Comparison of ENCODE assay signal across 19 cellular contexts in the genomic region with DNA sequence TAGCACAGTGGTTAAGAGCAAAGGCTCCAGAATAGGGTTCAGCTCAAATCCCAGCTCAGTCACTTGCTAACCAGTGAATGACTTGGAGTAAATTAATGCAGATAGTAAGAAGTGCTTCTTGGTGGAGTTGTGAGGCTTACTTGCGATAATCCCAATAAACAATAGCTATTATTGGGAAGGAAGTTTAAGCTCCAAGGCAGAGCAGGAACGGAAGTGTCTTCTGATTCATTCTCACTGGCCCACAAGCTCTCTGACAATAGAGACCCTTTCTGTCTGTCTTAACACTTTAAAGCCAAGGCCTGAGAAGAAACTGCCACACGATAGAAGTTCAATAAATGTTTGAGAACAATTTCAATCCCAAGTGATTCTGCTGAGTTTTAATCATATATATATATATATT.
DNase-seq lines count a peak whose midpoint lies in the region; ATAC-seq, FAIRE-seq and TF ChIP-seq lines count a peak whose summit lies in the region.
"Had no signal": no experiment of that assay in that cellular context is flagged by ENCODE, and none has a peak within 500 bp of the region (broad histone marks: within the 10 kb centered on the region; RNA-seq: fewer than 3 reads in every experiment).

No MANE protein-coding gene starts in this region.

- H3K4me1 Mint-ChIP-seq in progenitor cell of endocrine pancreas (ENCODE audit: low read depth) = peaks cover 57% of the 10 kb centered on the region
- H3K4me1 Mint-ChIP-seq: CD4-positive, alpha-beta memory T cell had no signal

- H3K36me3 ChIP-seq in endothelial cell of umbilical vein (ENCODE audit: control insufficient read depth in 2 of 2, extremely low read depth in 1 of 2, insufficient read depth in 2 of 2, low read length in 2 of 2) = no peaks in the 10 kb centered on the region
- no peaks in the 10 kb centered on the region for H3K36me3 ChIP-seq in pancreas
- H3K36me3 ChIP-seq: BE2C had no signal

- no peak for TF ChIP-seq CTCF in A549 (IDR thresholded peaks at IDR 0.05)
- no peak for TF ChIP-seq CTCF in endothelial cell of umbilical vein (IDR thresholded peaks at IDR 0.05; ENCODE audit: extremely low read depth in 1 of 2, insufficient read depth in 1 of 2, low read depth in 1 of 2, low read length in 2 of 2)
- no peak for TF ChIP-seq CTCF in progenitor cell of endocrine pancreas (IDR thresholded peaks at IDR 0.05; ENCODE audit: unreplicated experiment)
- no peak for TF ChIP-seq CTCF in pancreas (IDR thresholded peaks at IDR 0.05)

- POLR2A ChIA-PET in A549 (lab: Yijun Ruan, JAX) = no interaction called here
- POLR2A ChIA-PET in endothelial cell of umbilical vein (lab: Charles Lee) = interaction anchor here (0.7 kb wide), 2 partner anchors 9 to 13 kb away, joined by 3 to 5 read pairs; no protein-coding TSS in a partner anchor

- H3K9me1 ChIP-seq in endothelial cell of umbilical vein (replicated peaks; ENCODE audit: control insufficient read depth, extremely low read depth, insufficient read depth, low read length) = no peaks in the 10 kb centered on the region

- WGBS in A549 (ENCODE audit: missing lambda C conversion rate) = 85% methylated on average over 3 of the region's 3 CpGs
- WGBS in pancreas, 2 donors = 94 to 95% methylated on average over 3 of the region's 3 CpGs

- no peaks in the 10 kb centered on the region for H3K79me2 ChIP-seq in endothelial cell of umbilical vein (ENCODE audit: control insufficient read depth, insufficient read depth, low read length)

- no peaks in the 10 kb centered on the region for H3K36me3 Mint-ChIP-seq in progenitor cell of endocrine pancreas (ENCODE audit: insufficient read depth)
- H3K36me3 Mint-ChIP-seq: CD4-positive, alpha-beta memory T cell had no signal

- no peak for TF ChIP-seq EP300 in A549 (IDR thresholded peaks at IDR 0.05)

- ATAC-seq in A549 = no peak
- ATAC-seq in pancreas = no peak
- ATAC-seq: GM23338 had no signal

- no peak overlapping the region for H2AFZ ChIP-seq in endothelial cell of umbilical vein (ENCODE audit: low read depth, low read length)
- H2AFZ ChIP-seq: GM23338 had no signal

- peak overlapping the region; percentile 94 for H3K27ac Mint-ChIP-seq in progenitor cell of endocrine pancreas
- H3K27ac Mint-ChIP-seq: CD4-positive, alpha-beta memory T cell; GM23338 had no signal

- DNase-seq in A549 (ENCODE audit: low read depth in 1 of 2, low spot score in 1 of 2) (no peak), HT1080 (ENCODE audit: low read depth) (peak; percentile 39), endothelial cell of umbilical vein (ENCODE audit: low read depth, low spot score) (peak; percentile 55), progenitor cell of endocrine pancreas (ENCODE audit: low spot score, unreplicated experiment) (no peak), pancreas (no peak), NCI-H1105 treated with DMSO at 0.1 percent for 48 hours (lab: John Stamatoyannopoulos, UW) (no peak), hepatic stellate cell (ENCODE audit: low spot score) (no peak)
- DNase-seq: BE2C; CD4-positive, alpha-beta memory T cell; DMS153; DND-41; GDM1; H7 had no signal

- no peak overlapping the region for H3K9ac ChIP-seq in endothelial cell of umbilical vein (replicated peaks; ENCODE audit: extremely low read depth, insufficient read depth, low read length)

- H3K9me3 Mint-ChIP-seq in progenitor cell of endocrine pancreas (ENCODE audit: low read depth) = no peaks in the 10 kb centered on the region
- H3K9me3 Mint-ChIP-seq: GM23338 had no signal

- H3K27me3 Mint-ChIP-seq in progenitor cell of endocrine pancreas = no peaks in the 10 kb centered on the region

- H3K9me3 ChIP-seq in A549 (no peaks in the 10 kb centered on the region), endothelial cell of umbilical vein (replicated peaks; ENCODE audit: control insufficient read depth, insufficient read depth, low read length) (no peaks in the 10 kb centered on the region), pancreas (no peaks in the 10 kb centered on the region)
- H3K9me3 ChIP-seq: BE2C had no signal

- H3K4me2 ChIP-seq in A549 (no peak overlapping the region), endothelial cell of umbilical vein (ENCODE audit: insufficient read depth, low read length) (peak overlapping the region; percentile 16)
- H3K4me2 ChIP-seq: GM23338 had no signal

- no peak for TF ChIP-seq POLR2A in A549 (IDR thresholded peaks at IDR 0.05; ENCODE audit: low read length)
- TF ChIP-seq POLR2A in endothelial cell of umbilical vein (IDR thresholded peaks at IDR 0.05; ENCODE audit: low read depth, low read length) = no peak

- H3K27ac ChIP-seq in A549 (peak overlapping the region; percentile 69 to 81; a peak in 5 of 6 replicates), endothelial cell of umbilical vein (ENCODE audit: insufficient read depth, low read depth, low read length) (no peak overlapping the region), pancreas (no peak overlapping the region)
- H3K27ac ChIP-seq: C4-2B, HL-60 had no signal

- TF ChIP-seq RAD21 in A549 (conservative IDR thresholded peaks at IDR 0.05 in 1 of 2, IDR thresholded peaks at IDR 0.05 in 1 of 2) = no peak

- H3K27me3 ChIP-seq in endothelial cell of umbilical vein (ENCODE audit: control insufficient read depth in 2 of 2, insufficient read depth in 2 of 2, low read length in 2 of 2) = no peaks in the 10 kb centered on the region
- no peaks in the 10 kb centered on the region for H3K27me3 ChIP-seq in pancreas
- H3K27me3 ChIP-seq: BE2C had no signal

- CTCF ChIA-PET in A549 (lab: Yijun Ruan, JAX) (interaction anchor here (1.0 to 1.8 kb wide), 2 partner anchors 54 to 127 kb away, joined by 3 to 5 read pairs; no protein-coding TSS in a partner anchor), endothelial cell of umbilical vein (lab: Charles Lee) (interaction anchor here (0.7 to 1.8 kb wide), 11 partner anchors 11 to 128 kb away, joined by 3 to 6 read pairs (median 5); no protein-coding TSS in a partner anchor)

- no peaks in the 10 kb centered on the region for H4K20me1 ChIP-seq in endothelial cell of umbilical vein (replicated peaks; ENCODE audit: control insufficient read depth, extremely low read depth, insufficient read depth, low read length)

- H3K4me3 Mint-ChIP-seq in progenitor cell of endocrine pancreas (ENCODE audit: low read depth) = no peak overlapping the region
- H3K4me3 Mint-ChIP-seq: CD4-positive, alpha-beta memory T cell; GM23338 had no signal

- no TSS peak for BruUV-seq in endothelial cell of umbilical vein (replicated peaks; lab: Mats Ljungman, UMichigan)

- H3K4me3 ChIP-seq in A549 (no peak overlapping the region), endothelial cell of umbilical vein (replicated peaks in 1 of 3; ENCODE audit: insufficient read depth in 1 of 3, low read depth in 1 of 3, low read length in 3 of 3) (no peak overlapping the region), pancreas (no peak overlapping the region)
- H3K4me3 ChIP-seq: GM23338 had no signal

- intact Hi-C loops in endothelial cell of umbilical vein (cut with micrococcal nuclease) (no loop called here), pancreas (cut with DNase I) (no loop called here)

- FAIRE-seq in A549 (lab: Jason Lieb, UNC) = no peak
- FAIRE-seq in endothelial cell of umbilical vein (lab: Jason Lieb, UNC) = peak; percentile 90
- FAIRE-seq in pancreas (lab: Jason Lieb, UNC) = no peak
- FAIRE-seq: A204.1, D721Med, GM12892 had no signal

- dilution Hi-C loops in endothelial cell of umbilical vein (cut with MboI; ENCODE audit: extremely low pct_ligation_motif_present, low sequenced_read_pairs) = no loop called here

- H3K4me1 ChIP-seq in A549 (peaks cover 64% of the 10 kb centered on the region), endothelial cell of umbilical vein (ENCODE audit: control insufficient read depth, extremely low read depth, insufficient read depth, low read length) (peaks cover 18% of the 10 kb centered on the region), pancreas (peaks cover 49 to 56% (median 53%) of the 10 kb centered on the region in 3 donors)
- H3K4me1 ChIP-seq: BE2C had no signal

TF ChIP-seq in A549, 52 proteins besides CTCF, POLR2A, EP300 and RAD21:
- TF ChIP-seq SMC3 (IDR thresholded peaks at IDR 0.05) (no peak), HOXB5 (CRISPR knock-in tag; IDR thresholded peaks at IDR 0.05) (no peak), CEBPB (IDR thresholded peaks at IDR 0.05) (no peak), RCOR1 (IDR thresholded peaks at IDR 0.05; ENCODE audit: low read depth, low read length) (no peak)
- TF ChIP-seq, protein P1, sequence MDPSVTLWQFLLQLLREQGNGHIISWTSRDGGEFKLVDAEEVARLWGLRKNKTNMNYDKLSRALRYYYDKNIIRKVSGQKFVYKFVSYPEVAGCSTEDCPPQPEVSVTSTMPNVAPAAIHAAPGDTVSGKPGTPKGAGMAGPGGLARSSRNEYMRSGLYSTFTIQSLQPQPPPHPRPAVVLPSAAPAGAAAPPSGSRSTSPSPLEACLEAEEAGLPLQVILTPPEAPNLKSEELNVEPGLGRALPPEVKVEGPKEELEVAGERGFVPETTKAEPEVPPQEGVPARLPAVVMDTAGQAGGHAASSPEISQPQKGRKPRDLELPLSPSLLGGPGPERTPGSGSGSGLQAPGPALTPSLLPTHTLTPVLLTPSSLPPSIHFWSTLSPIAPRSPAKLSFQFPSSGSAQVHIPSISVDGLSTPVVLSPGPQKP (IDR thresholded peaks at IDR 0.05; ENCODE audit: low read depth, low read length) = no peak

TF ChIP-seq in endothelial cell of umbilical vein, 7 proteins besides CTCF, POLR2A, EP300 and RAD21:
- TF ChIP-seq FOS (IDR thresholded peaks at IDR 0.05; ENCODE audit: borderline replicate concordance, insufficient read depth, low read length) = peak; percentile 33
- no peak for TF ChIP-seq POLR2AphosphoS5 (IDR thresholded peaks at IDR 0.05; ENCODE audit: insufficient read depth, low read depth, low read length)

Comparison
In these comparisons a context has a peak if more than half of its experiments do, and no peak if none do; other contexts are left out.
1. DNase-seq: peak in HT1080 (single experiment) and endothelial cell of umbilical vein (single experiment); none in A549 (0 of 2), progenitor cell of endocrine pancreas (single experiment), pancreas (0 of 6), NCI-H1105 treated with DMSO at 0.1 percent for 48 hours (single experiment) and hepatic stellate cell (single experiment).
2. H3K27ac ChIP-seq: peak in A549 (2 of 2); none in endothelial cell of umbilical vein (single experiment) and pancreas (0 of 4).